ENCODE assay signal across 7 cellular contexts in the genomic region with DNA sequence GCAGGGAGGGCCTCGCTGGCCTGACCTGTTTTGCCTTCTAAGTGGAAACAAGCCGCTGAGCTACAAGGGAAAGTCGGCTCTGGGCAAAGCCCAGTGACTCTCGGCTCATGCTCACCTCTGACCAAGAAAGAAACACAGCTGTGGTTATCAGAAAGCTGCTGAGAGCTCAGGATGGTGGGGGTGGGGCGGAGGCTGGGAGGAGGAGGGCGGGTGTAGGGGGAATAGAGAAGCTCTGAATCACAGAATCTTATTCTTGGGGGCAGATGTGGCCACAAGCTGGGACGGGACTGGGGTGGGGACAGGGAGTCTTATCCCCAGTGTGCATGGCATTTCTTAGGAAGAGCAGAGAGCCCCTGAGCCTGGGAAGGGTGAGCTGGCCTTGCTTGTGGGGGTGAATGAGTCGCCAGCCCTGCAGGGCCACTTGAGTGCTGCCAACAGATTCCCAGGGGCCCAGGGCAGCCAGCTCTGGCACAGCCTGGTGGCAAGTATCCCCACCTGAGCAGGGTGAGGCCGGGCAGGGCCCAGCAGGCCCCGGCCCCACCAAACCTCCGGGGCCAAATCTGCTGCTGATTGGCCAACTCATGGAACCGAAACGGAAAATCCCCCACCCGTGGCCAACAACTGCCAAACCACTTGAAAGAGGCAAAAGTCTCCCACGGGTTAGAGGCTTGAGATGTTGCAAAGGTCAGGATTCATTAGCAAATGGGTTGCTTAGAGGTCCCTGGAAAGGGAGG.
DNase-seq lines count a peak whose midpoint lies in the region; ATAC-seq, FAIRE-seq and TF ChIP-seq lines count a peak whose summit lies in the region.

No MANE protein-coding gene starts in this region.

- H3K36me3 ChIP-seq in kidney (ENCODE audit: control insufficient read depth in 1 of 2, insufficient read depth in 2 of 2, low read length in 2 of 2), result no peaks in the 10 kb centered on the region

- POLR2A ChIA-PET in RWPE1 (lab: Yijun Ruan, JAX; ENCODE audit: low non-redundant PET), result no interaction called here

- H3K9me3 ChIP-seq in kidney (ENCODE audit: control insufficient read depth in 1 of 2, low read length in 2 of 2), result no peaks in the 10 kb centered on the region

- CTCF ChIA-PET in RWPE1 (lab: Yijun Ruan, JAX), result interaction anchor here (0.7 kb wide), 1 partner anchor 276 kb away, joined by 4 read pairs; no protein-coding TSS in a partner anchor

- H3K27ac ChIP-seq in RWPE1, result peak overlapping the region; percentile 97
- peak overlapping the region; percentile 32 for H3K27ac ChIP-seq in adipose tissue (ENCODE audit: low read depth, low read length)
- peak overlapping the region; percentile 88 for H3K27ac ChIP-seq in kidney (ENCODE audit: low read depth in 2 of 2, low read length in 2 of 2)

- H3K9ac ChIP-seq in kidney (ENCODE audit: low read length in 2 of 2), result peak overlapping the region in 1 of 2 donors; percentile 51

- intact Hi-C loops in kidney (cut with DNase I), result no loop called here

- peaks cover 0 to 6% of the 10 kb centered on the region in 2 donors for H3K4me1 ChIP-seq in kidney (ENCODE audit: control insufficient read depth in 1 of 2, insufficient read depth in 1 of 2, low read depth in 1 of 2, low read length in 2 of 2)

- no peak for FAIRE-seq in kidney (lab: Jason Lieb, UNC)

- ATAC-seq in GM19035 (IDR thresholded peaks at IDR 0.05; ENCODE audit: unreplicated experiment) (peak; percentile 78), HG03039 (IDR thresholded peaks at IDR 0.05; ENCODE audit: unreplicated experiment) (peak; percentile 52), GM19328 (IDR thresholded peaks at IDR 0.05; ENCODE audit: unreplicated experiment) (no peak)

- DNase-seq in RWPE1 (ENCODE audit: low spot score) (peak; percentile 73), kidney (peak; percentile 88)
- DNase-seq in stimulated activated CD4-positive, alpha-beta T cell treated with anti-CD3 and anti-CD28 coated beads, Interleukin-4, amount 100 ng/mL, for 4 hours, result peak; percentile 47 to 55

- no peak for TF ChIP-seq CTCF in RWPE1 (conservative IDR thresholded peaks at IDR 0.05; ENCODE audit: low read depth)
- TF ChIP-seq CTCF in kidney (IDR thresholded peaks at IDR 0.05; ENCODE audit: borderline replicate concordance, extremely low read depth, insufficient read depth), result no peak

- H3K4me3 ChIP-seq in kidney (ENCODE audit: low read length in 2 of 2), result no peak overlapping the region

- 22 to 25% (median 24%) methylated on average over 15 of the region's 15 CpGs for WGBS in adipose tissue, 3 donors

Comparison
In these comparisons a context has a peak if more than half of its experiments do, and no peak if none do; other contexts are left out.
1. H3K27ac ChIP-seq: peak in every context shown above with its lines; median percentile 97 in RWPE1; 88 in kidney; 32 in adipose tissue.